In the genomic region with DNA sequence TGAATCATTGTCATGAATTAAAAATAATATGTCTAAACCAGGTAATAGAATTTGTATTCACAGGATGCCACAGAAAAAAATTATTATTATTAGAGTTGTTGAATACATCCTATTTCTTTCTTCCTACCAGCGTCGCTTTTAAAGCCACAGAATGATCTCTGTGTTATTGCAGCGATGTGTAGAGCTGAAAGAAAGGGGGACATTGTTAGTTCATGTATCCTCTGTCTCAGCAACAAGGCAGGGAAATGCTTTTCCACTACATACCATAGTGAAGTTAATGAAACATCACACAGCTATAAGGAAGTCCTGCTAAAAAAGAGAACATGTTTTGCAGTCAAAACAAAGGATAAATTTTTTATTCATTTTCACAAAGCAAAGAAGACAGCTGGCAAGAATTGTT, we compare ENCODE assay signal across 14 cellular contexts.
DNase-seq lines count a peak whose midpoint lies in the region; ATAC-seq and FAIRE-seq lines count a peak whose summit lies in the region.
"Had no signal": no experiment of that assay in that cellular context is flagged by ENCODE, and none has a peak within 500 bp of the region (broad histone marks: within the 10 kb centered on the region; RNA-seq: fewer than 3 reads in every experiment).

No MANE protein-coding gene starts in this region.

- ATAC-seq in HG02798 (IDR thresholded peaks at IDR 0.05; ENCODE audit: poor library complexity, unreplicated experiment), result no peak
- ATAC-seq in HG02852 (IDR thresholded peaks at IDR 0.05; ENCODE audit: unreplicated experiment), result no peak
- ATAC-seq: HCT116 had no signal

- peak; percentile 35 for DNase-seq in NCI-H1694 (lab: John Stamatoyannopoulos, UW)
- no peak for DNase-seq in NCI-H1694 treated with DMSO at 0.1 percent for 48 hours (lab: John Stamatoyannopoulos, UW)
- DNase-seq in frontal cortex (ENCODE audit: low spot score in 2 of 2), result no peak
- peak; percentile 21 for DNase-seq in myocyte (ENCODE audit: low read depth)
- peak; percentile 7 for DNase-seq in retina
- DNase-seq in SKM-1 (lab: John Stamatoyannopoulos, UW; ENCODE audit: unreplicated experiment), result no peak
- DNase-seq: Caco-2; CD8-positive, alpha-beta memory T cell; DND-41 had no signal

- FAIRE-seq in frontal cortex (lab: Jason Lieb, UNC), result peak; percentile 6
- FAIRE-seq: GM18507, H54 had no signal

Comparison
In these comparisons a context has a peak if more than half of its experiments do, and no peak if none do; other contexts are left out.
1. DNase-seq: peak in NCI-H1694 (single experiment), myocyte (single experiment) and retina (single experiment); none in NCI-H1694 treated with DMSO at 0.1 percent for 48 hours (single experiment), frontal cortex (0 of 2) and SKM-1 (single experiment).